Comparison of ENCODE assay signal across 6 cellular contexts in the genomic region with DNA sequence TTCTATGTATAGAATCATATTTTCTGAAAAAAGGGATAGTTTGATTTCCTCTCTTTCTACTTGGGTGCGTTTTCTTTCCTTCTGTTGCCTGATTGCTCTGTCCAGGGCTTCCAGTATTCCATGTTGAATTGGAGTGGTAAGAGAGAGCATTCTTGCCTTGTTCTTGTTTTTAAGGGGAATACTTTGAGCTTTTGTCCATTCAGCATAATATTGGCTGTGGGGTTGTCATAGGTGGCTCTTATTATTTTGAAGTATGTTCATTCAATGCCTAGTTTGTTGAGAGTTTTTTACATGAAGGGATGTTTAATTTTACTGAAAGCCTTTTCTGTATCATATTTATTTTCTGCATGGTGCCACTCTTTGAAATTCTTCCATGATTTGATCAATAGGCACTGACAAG.
"Had no signal": no experiment of that assay in that cellular context is flagged by ENCODE, and none has a peak within 500 bp of the region (broad histone marks: within the 10 kb centered on the region; RNA-seq: fewer than 3 reads in every experiment).

No MANE protein-coding gene starts in this region.

- H3K27ac ChIP-seq: HL-60, KMS-11 had no signal

- H3K9ac ChIP-seq: KMS-11 had no signal

- H3K4me2 ChIP-seq: KMS-11 had no signal

- FAIRE-seq: HTR-8/SVneo had no signal

- DNase-seq: Karpas-422, KBM-7, KG1 had no signal
